ENCODE assay signal across 8 cellular contexts in the genomic region with DNA sequence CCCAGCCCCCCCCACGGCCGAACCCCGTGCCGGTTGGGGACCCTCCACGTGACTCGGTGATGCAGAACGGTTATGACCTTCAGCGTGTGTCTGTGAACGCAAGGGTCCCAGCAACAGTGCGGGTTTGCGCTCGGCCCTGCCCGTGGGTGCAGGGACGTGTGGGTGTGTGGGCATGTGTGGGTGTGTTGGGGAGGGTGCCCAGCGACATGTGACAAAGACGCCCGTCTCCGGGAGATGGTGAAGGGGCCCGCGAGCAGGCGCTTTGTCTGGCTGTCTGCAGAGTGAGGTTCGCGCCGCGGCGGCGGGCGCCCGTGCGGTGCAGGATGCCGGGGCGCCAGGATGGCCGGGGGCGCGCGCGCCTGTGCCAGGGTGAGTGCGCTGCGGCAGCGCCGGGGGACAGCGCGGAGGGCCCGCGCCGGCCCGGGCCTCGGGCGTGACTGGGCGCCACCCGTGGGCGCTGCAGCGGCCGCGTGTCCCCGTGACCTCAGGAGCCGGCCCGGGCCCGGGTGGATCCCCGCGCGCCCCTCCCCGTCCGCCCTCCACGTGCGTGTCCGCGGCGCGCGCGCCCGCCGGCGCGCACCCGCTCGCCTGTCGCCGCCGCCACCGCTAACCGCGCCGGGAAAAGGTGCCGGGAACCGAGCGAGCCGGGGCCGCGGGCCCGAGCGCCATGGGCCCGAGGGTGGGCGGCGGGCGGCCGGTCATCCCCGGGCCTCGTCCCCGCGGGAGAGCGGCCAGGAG. TPM values are rescaled to one million over a fixed set of nuclear protein-coding genes. Genes with fewer than 3 reads are reported as not detected.
A peak's percentile ranks its signal among the peaks of the same experiment; 100 is the strongest.
DNase-seq lines count a peak whose midpoint lies in the region; ATAC-seq and TF ChIP-seq lines count a peak whose summit lies in the region.

TSS of gene LRFN4 (plus strand) at position 569 of the 738 bp plus-strand sequence. CDS start 681 bp downstream, outside the sequence.

- no peaks in the 10 kb centered on the region for H3K9me3 Mint-ChIP-seq in activated T-cell treated with anti-CD3 and anti-CD28 coated beads, Interleukin-2, amount 50 U/mL, for 4 hours
- H3K9me3 Mint-ChIP-seq in nephron progenitor cell: no peaks in the 10 kb centered on the region

- H3K27me3 ChIP-seq in foreskin keratinocyte: no peaks in the 10 kb centered on the region

- DNase-seq in activated CD4-positive, CD25-positive, alpha-beta regulatory T cell treated with anti-CD3 and anti-CD28 coated beads, Interleukin-2, amount 50 U/mL, for 72 hours: no peak
- DNase-seq in NCI-H1092 (lab: John Stamatoyannopoulos, UW): peak; percentile 50
- peak; percentile 56 for DNase-seq in activated T-cell treated with anti-CD3 and anti-CD28 coated beads, Interleukin-2, amount 50 U/mL, for 4 hours
- peak in 1 of 2 donors; percentile 52 for DNase-seq in foreskin keratinocyte
- peak; percentile 72 for DNase-seq in nephron progenitor cell
- DNase-seq in DMS114 treated with DMSO at 0.1 percent for 48 hours (lab: John Stamatoyannopoulos, UW; ENCODE audit: unreplicated experiment): no peak

- no peaks in the 10 kb centered on the region for H3K9me3 ChIP-seq in HEK293 (ENCODE audit: control insufficient read depth, insufficient read depth, low read depth, low read length)

- peak; percentile 46 to 58 for ATAC-seq in activated CD4-positive, CD25-positive, alpha-beta regulatory T cell treated with anti-CD3 and anti-CD28 coated beads, Interleukin-2, amount 50 U/mL, for 24 hours
- ATAC-seq in activated T-cell treated with anti-CD3 and anti-CD28 coated beads, Interleukin-2, amount 50 U/mL, for 4 hours: peak; percentile 62 to 67
- peak; percentile 43 for ATAC-seq in foreskin keratinocyte

- H3K4me1 ChIP-seq in HEK293 (ENCODE audit: control insufficient read depth, insufficient read depth, low read length): no peaks in the 10 kb centered on the region
- H3K4me1 ChIP-seq in foreskin keratinocyte: no peaks in the 10 kb centered on the region

- H3K27ac ChIP-seq in HEK293 (ENCODE audit: extremely low read depth, low read depth, low read length): peak within 1 kb of the TSS; percentile 70; the same call in 1 of the 2 replicates
- no peak within 1 kb of the TSS for H3K27ac ChIP-seq in foreskin keratinocyte

- TF ChIP-seq CTCF in HEK293 (tag by site-specific recombination; IDR thresholded peaks at IDR 0.05): no peak
- TF ChIP-seq CTCF in foreskin keratinocyte (conservative IDR thresholded peaks at IDR 0.05): no peak
- no peak for TF ChIP-seq CTCF in nephron progenitor cell (IDR thresholded peaks at IDR 0.05)

- H3K36me3 ChIP-seq in HEK293 (ENCODE audit: control insufficient read depth in 2 of 2, insufficient read depth in 1 of 2, low read length in 2 of 2): peaks cover 0 to 19% of the 10 kb centered on the region in 2 experiments; a peak in 1 of 3 replicates

- peaks cover 8% of the 10 kb centered on the region for H3K4me1 Mint-ChIP-seq in activated T-cell treated with anti-CD3 and anti-CD28 coated beads, Interleukin-2, amount 50 U/mL, for 4 hours (ENCODE audit: low read depth)
- H3K4me1 Mint-ChIP-seq in nephron progenitor cell: peaks cover 15% of the 10 kb centered on the region

- peak within 1 kb of the TSS; percentile 88 for H3K4me3 Mint-ChIP-seq in activated T-cell treated with anti-CD3 and anti-CD28 coated beads, Interleukin-2, amount 50 U/mL, for 4 hours
- peak within 1 kb of the TSS; percentile 90 for H3K4me3 Mint-ChIP-seq in nephron progenitor cell

- peak within 1 kb of the TSS; percentile 60 for H3K4me3 ChIP-seq in HEK293 (ENCODE audit: low read depth, low read length)

- peak within 1 kb of the TSS; percentile 94 for H3K27ac Mint-ChIP-seq in nephron progenitor cell

- no peaks in the 10 kb centered on the region for H3K27me3 Mint-ChIP-seq in activated T-cell treated with anti-CD3 and anti-CD28 coated beads, Interleukin-2, amount 50 U/mL, for 4 hours (ENCODE audit: low read depth)
- H3K27me3 Mint-ChIP-seq in nephron progenitor cell (ENCODE audit: low read depth, poor library complexity): no peaks in the 10 kb centered on the region

- CTCF ChIA-PET in HEK293 (lab: Yijun Ruan, JAX): interaction anchor here (1.1 to 1.6 kb wide), 4 partner anchors 12 to 178 kb away, joined by 3 to 4 read pairs (median 3); no protein-coding TSS in a partner anchor

- POLR2A ChIA-PET in HEK293 (lab: Yijun Ruan, JAX): interaction anchor here (0.8 to 3.5 kb wide), 9 partner anchors 12 to 377 kb away, joined by 3 to 40 read pairs (median 4); partner anchors contain the start of genes DPP3, PC, RBM4B and RCE1

- H3K36me3 Mint-ChIP-seq in activated T-cell treated with anti-CD3 and anti-CD28 coated beads, Interleukin-2, amount 50 U/mL, for 4 hours (ENCODE audit: insufficient read depth): no peaks in the 10 kb centered on the region
- no peaks in the 10 kb centered on the region for H3K36me3 Mint-ChIP-seq in nephron progenitor cell (ENCODE audit: low read depth)

TF ChIP-seq in HEK293, 187 proteins besides CTCF, POLR2A, EP300 and RAD21 (continues in another document):
- peak; percentile 85 for TF ChIP-seq PATZ1 (tag by site-specific recombination; IDR thresholded peaks at IDR 0.05)
- TF ChIP-seq ZIC2 (tag by site-specific recombination; IDR thresholded peaks at IDR 0.05): no peak
- TF ChIP-seq OVOL3 (tag by site-specific recombination; IDR thresholded peaks at IDR 0.05): no peak
- no peak for TF ChIP-seq PRDM10 (tag by site-specific recombination; IDR thresholded peaks at IDR 0.05)
- peak; percentile 78 for TF ChIP-seq ZBTB26 (tag by site-specific recombination; optimal IDR thresholded peaks at IDR 0.05)

RNA-seq across cellular contexts. Expression of gene LRFN4, which starts in this region (rescaled TPM):
- total RNA-seq in activated T-cell treated with anti-CD3 and anti-CD28 coated beads, Interleukin-2, amount 50 U/mL, for 4 hours: 10 to 100 TPM; 26.7 to 39.9 (median 28.8) TPM
- 10.6 and 11.1 TPM in 2 replicates for total RNA-seq in foreskin keratinocyte
- 10.7 and 11.5 TPM in 2 replicates for polyA plus RNA-seq in foreskin keratinocyte

Comparison
In these comparisons a context has a peak if more than half of its experiments do, and no peak if none do; other contexts are left out.
1. DNase-seq: peak in NCI-H1092 (single experiment), activated T-cell treated with anti-CD3 and anti-CD28 coated beads, Interleukin-2, amount 50 U/mL, for 4 hours (single experiment) and nephron progenitor cell (single experiment); none in activated CD4-positive, CD25-positive, alpha-beta regulatory T cell treated with anti-CD3 and anti-CD28 coated beads, Interleukin-2, amount 50 U/mL, for 72 hours (single experiment) and DMS114 treated with DMSO at 0.1 percent for 48 hours (single experiment).
2. Peak in every context shown above with its lines, with median percentiles within 50 percentile points of each other: ATAC-seq.